17 cellular contexts compared by ENCODE assay signal in genomic region chr7:111101856-111102646, GRCh38. TPM values are rescaled to one million over a fixed set of nuclear protein-coding genes. Genes with fewer than 3 reads are reported as not detected.
DNase-seq lines count a peak whose midpoint lies in the region; ATAC-seq lines count a peak whose summit lies in the region.
"Had no signal": no experiment of that assay in that cellular context is flagged by ENCODE, and none has a peak within 500 bp of the region (broad histone marks: within the 10 kb centered on the region; RNA-seq: fewer than 3 reads in every experiment).

No MANE protein-coding gene starts in this region.

- peaks cover 21% of the 10 kb centered on the region for H3K36me3 Mint-ChIP-seq in activated T-cell treated with anti-CD3 and anti-CD28 coated beads, Interleukin-2, amount 50 U/mL, for 4 hours (ENCODE audit: insufficient read depth)
- peaks cover 18% of the 10 kb centered on the region for H3K36me3 Mint-ChIP-seq in activated naive CD8-positive, alpha-beta T cell
- H3K36me3 Mint-ChIP-seq in stimulated activated memory B cell treated with anti-CD40 and anti-IgM and Interleukin-4, amounts not matched to agents 10 μg/mL and 1 μg/mL and 100 μg/mL, for 72 hours, result no peaks in the 10 kb centered on the region

- DNase-seq in activated T-cell treated with anti-CD3 and anti-CD28 coated beads, Interleukin-2, amount 50 U/mL, for 4 hours, result no peak
- no peak for DNase-seq in activated T-cell treated with anti-CD3 and anti-CD28 coated beads, Interleukin-2, amount 50 U/mL, for 48 hours
- DNase-seq in SK-N-DZ (ENCODE audit: low spot score) (peak; percentile 95), D341Med (ENCODE audit: low spot score) (no peak)
- no peak for DNase-seq in stimulated activated naive CD8-positive, alpha-beta T cell treated with anti-CD3 and anti-CD28 coated beads, Interleukin-15, Interleukin-2, amounts not matched to agents 100 U/mL and 50 U/mL, for 24 hours
- DNase-seq: AML-193, DMS53, HFFc6, NCI-H1436 treated with DMSO at 0.1 percent for 48 hours, NCI-H2029 treated with DMSO at 0.1 percent for 48 hours, NCI-H2171 treated with DMSO at 0.1 percent for 48 hours, NCI-H748 treated with DMSO at 0.1 percent for 48 hours, RPMI8226 had no signal

- peaks cover 36% of the 10 kb centered on the region for H3K4me1 Mint-ChIP-seq in activated T-cell treated with anti-CD3 and anti-CD28 coated beads, Interleukin-2, amount 50 U/mL, for 4 hours (ENCODE audit: low read depth)
- H3K4me1 Mint-ChIP-seq in activated naive CD8-positive, alpha-beta T cell (ENCODE audit: low read depth), result peaks cover 88% of the 10 kb centered on the region
- peaks cover 31% of the 10 kb centered on the region for H3K4me1 Mint-ChIP-seq in stimulated activated memory B cell treated with anti-CD40 and anti-IgM and Interleukin-4, amounts not matched to agents 10 μg/mL and 1 μg/mL and 100 μg/mL, for 72 hours

- peak overlapping the region; percentile 58 for H3K27ac Mint-ChIP-seq in activated naive CD8-positive, alpha-beta T cell
- no peak overlapping the region for H3K27ac Mint-ChIP-seq in stimulated activated memory B cell treated with anti-CD40 and anti-IgM and Interleukin-4, amounts not matched to agents 10 μg/mL and 1 μg/mL and 100 μg/mL, for 72 hours
- H3K27ac Mint-ChIP-seq: HFFc6 had no signal

- no peaks in the 10 kb centered on the region for H3K27me3 Mint-ChIP-seq in activated T-cell treated with anti-CD3 and anti-CD28 coated beads, Interleukin-2, amount 50 U/mL, for 4 hours (ENCODE audit: low read depth)
- no peaks in the 10 kb centered on the region for H3K27me3 Mint-ChIP-seq in activated naive CD8-positive, alpha-beta T cell
- H3K27me3 Mint-ChIP-seq in stimulated activated memory B cell treated with anti-CD40 and anti-IgM and Interleukin-4, amounts not matched to agents 10 μg/mL and 1 μg/mL and 100 μg/mL, for 72 hours, result no peaks in the 10 kb centered on the region

- ATAC-seq in activated T-cell treated with anti-CD3 and anti-CD28 coated beads, Interleukin-2, amount 50 U/mL, for 4 hours, result peak; percentile 20 to 51
- peak; percentile 25 for ATAC-seq in stimulated activated naive CD8-positive, alpha-beta T cell treated with anti-CD3 and anti-CD28 coated beads, Interleukin-15, Interleukin-2, amounts not matched to agents 100 U/mL and 50 U/mL, for 24 hours
- no peak for ATAC-seq in stimulated activated memory B cell treated with anti-CD40 and anti-IgM and Interleukin-4, amounts not matched to agents 10 μg/mL and 1 μg/mL and 100 μg/mL, for 72 hours
- ATAC-seq: HepG2 had no signal

- no peaks in the 10 kb centered on the region for H3K9me3 Mint-ChIP-seq in activated T-cell treated with anti-CD3 and anti-CD28 coated beads, Interleukin-2, amount 50 U/mL, for 4 hours
- H3K9me3 Mint-ChIP-seq in activated naive CD8-positive, alpha-beta T cell (ENCODE audit: low read depth), result no peaks in the 10 kb centered on the region
- H3K9me3 Mint-ChIP-seq in stimulated activated memory B cell treated with anti-CD40 and anti-IgM and Interleukin-4, amounts not matched to agents 10 μg/mL and 1 μg/mL and 100 μg/mL, for 72 hours, result no peaks in the 10 kb centered on the region
- H3K9me3 Mint-ChIP-seq: HFFc6 had no signal

- no peak overlapping the region for H3K4me3 Mint-ChIP-seq in activated T-cell treated with anti-CD3 and anti-CD28 coated beads, Interleukin-2, amount 50 U/mL, for 4 hours
- H3K4me3 Mint-ChIP-seq in activated naive CD8-positive, alpha-beta T cell, result peak overlapping the region; percentile 33
- H3K4me3 Mint-ChIP-seq in stimulated activated memory B cell treated with anti-CD40 and anti-IgM and Interleukin-4, amounts not matched to agents 10 μg/mL and 1 μg/mL and 100 μg/mL, for 72 hours, result no peak overlapping the region
- H3K4me3 Mint-ChIP-seq: HFFc6 had no signal

RNA-seq across cellular contexts. Expression of gene LRRN3, which starts 11.1 kb away (rescaled TPM):
- 10 to 100 TPM; 35.7 to 54.0 (median 39.2) TPM for total RNA-seq in activated T-cell treated with anti-CD3 and anti-CD28 coated beads, Interleukin-2, amount 50 U/mL, for 4 hours
- polyA plus RNA-seq in SK-N-DZ (2014; cell fraction: cytosol; rRNA removed), result 152 and 177 TPM in 2 replicates
- 77.9 and 99.7 TPM in 2 replicates for polyA plus RNA-seq in SK-N-DZ (2014; cell fraction: nucleus; rRNA removed)
- total RNA-seq: NCI-H460 had no signal
- polyA plus RNA-seq: HepG2 had no signal
